ENCODE assay signal across 30 cellular contexts in the genomic region with DNA sequence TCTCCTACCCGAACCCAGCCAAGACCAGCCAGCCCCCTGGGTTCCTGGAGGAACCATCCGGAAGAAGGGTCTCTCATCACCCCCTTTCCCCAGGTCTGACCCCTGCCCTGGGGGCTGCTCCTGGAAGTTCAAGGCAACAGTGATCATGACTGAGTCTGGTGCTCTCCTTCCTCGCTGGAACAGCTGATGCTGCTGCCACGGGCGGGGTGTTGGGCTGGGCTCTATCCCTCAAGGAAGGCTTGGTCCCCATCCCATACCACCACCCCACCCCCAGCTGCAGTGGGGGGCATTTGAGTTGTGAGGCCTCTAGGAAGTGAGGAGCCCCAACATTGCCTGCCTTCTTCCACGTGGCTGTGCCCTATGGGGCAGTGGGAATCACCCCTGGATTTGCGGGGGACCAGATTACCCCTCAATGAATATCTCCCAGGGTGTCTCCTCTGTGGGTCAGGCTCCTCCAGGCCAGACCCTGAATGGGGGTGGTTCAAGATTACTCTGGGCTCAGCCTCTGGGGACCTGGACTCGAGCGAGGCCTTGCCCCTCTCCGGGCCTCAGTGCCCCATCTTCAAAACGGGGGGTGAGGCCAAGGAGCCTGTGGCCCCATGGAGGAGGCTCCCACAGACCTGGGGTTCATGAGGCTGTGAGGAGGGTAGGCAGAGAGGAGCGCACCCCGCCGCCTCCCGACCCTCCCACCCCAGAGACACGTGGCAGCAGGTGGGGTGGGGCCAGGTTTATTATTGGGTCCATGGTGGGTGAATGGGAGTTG. TPM values are rescaled to one million over a fixed set of nuclear protein-coding genes. Genes with fewer than 3 reads are reported as not detected.
"Had no signal": no experiment of that assay in that cellular context is flagged by ENCODE, and none has a peak within 500 bp of the region (broad histone marks: within the 10 kb centered on the region; RNA-seq: fewer than 3 reads in every experiment).

No MANE protein-coding gene starts in this region.

- H3K27ac ChIP-seq: breast epithelium, left lung, lower lobe of right lung, spleen, stomach, tibial artery, VCaP had no signal

- H3K4me3 Mint-ChIP-seq: activated CD4-positive, alpha-beta memory T cell treated with anti-CD3 and anti-CD28 coated beads, Interleukin-2, amount 10 ng/mL, durations not matched to agents 7 days and 5 days; activated CD4-positive, alpha-beta T cell treated with anti-CD3 and anti-CD28 coated beads, Interleukin-2, amount 10 ng/mL, durations not matched to agents 7 days and 5 days; nephron progenitor cell; T-helper 1 cell treated with Interleukin-12 subunit alpha and Interleukin-12 subunit beta and Interleukin-4 antibody, amounts not matched to agents 30 μg/mL and 1 μg/mL, for 36 hours had no signal

- FAIRE-seq: endothelial cell of umbilical vein, TTC549 had no signal

- H3K27me3 Mint-ChIP-seq: activated CD4-positive, alpha-beta memory T cell treated with anti-CD3 and anti-CD28 coated beads, Interleukin-2, amount 10 ng/mL, durations not matched to agents 7 days and 5 days; activated CD4-positive, alpha-beta T cell treated with anti-CD3 and anti-CD28 coated beads, Interleukin-2, amount 10 ng/mL, durations not matched to agents 7 days and 5 days had no signal

- H3K27me3 ChIP-seq: breast epithelium, left lung had no signal

- ATAC-seq: left lung, mucosa of descending colon, right cardiac atrium had no signal

- DNase-seq: activated CD4-positive, alpha-beta memory T cell treated with anti-CD3 and anti-CD28 coated beads, Interleukin-2, amount 10 ng/mL, durations not matched to agents 7 days and 5 days; activated CD4-positive, alpha-beta T cell treated with anti-CD3 and anti-CD28 coated beads for 1 hour; activated CD4-positive, alpha-beta T cell treated with anti-CD3 and anti-CD28 coated beads, Interleukin-2, amount 10 ng/mL, durations not matched to agents 7 days and 5 days; activated gamma-delta T cell treated with Interleukin-2 at 50 U/mL for 16 hours; activated naive CD4-positive, alpha-beta T cell treated with anti-CD3 and anti-CD28 coated beads, Interleukin-2, amount 50 U/mL, for 16 hours; central memory CD4-positive, alpha-beta T cell; foreskin fibroblast; hypothalamus; kidney glomerular epithelial cell; left lung; mesendoderm; mucosa of descending colon; nephron progenitor cell; nucleus accumbens; SK-N-SH; spleen; stomach; SW 1271; T-helper 9 cell had no signal

- H3K4me1 Mint-ChIP-seq: activated CD4-positive, alpha-beta memory T cell treated with anti-CD3 and anti-CD28 coated beads, Interleukin-2, amount 10 ng/mL, durations not matched to agents 7 days and 5 days; activated CD4-positive, alpha-beta T cell treated with anti-CD3 and anti-CD28 coated beads, Interleukin-2, amount 10 ng/mL, durations not matched to agents 7 days and 5 days had no signal

- H3K36me3 ChIP-seq: breast epithelium, left lung, lower lobe of right lung, spleen, stomach, tibial artery had no signal

- H3K9me3 Mint-ChIP-seq: activated CD4-positive, alpha-beta memory T cell treated with anti-CD3 and anti-CD28 coated beads, Interleukin-2, amount 10 ng/mL, durations not matched to agents 7 days and 5 days; activated CD4-positive, alpha-beta T cell treated with anti-CD3 and anti-CD28 coated beads, Interleukin-2, amount 10 ng/mL, durations not matched to agents 7 days and 5 days; nephron progenitor cell; T-helper 1 cell treated with Interleukin-12 subunit alpha and Interleukin-12 subunit beta and Interleukin-4 antibody, amounts not matched to agents 30 μg/mL and 1 μg/mL, for 36 hours had no signal

- H3K4me2 ChIP-seq: SK-N-SH had no signal

- H3K27ac Mint-ChIP-seq: activated CD4-positive, alpha-beta memory T cell treated with anti-CD3 and anti-CD28 coated beads, Interleukin-2, amount 10 ng/mL, durations not matched to agents 7 days and 5 days; activated CD4-positive, alpha-beta T cell treated with anti-CD3 and anti-CD28 coated beads, Interleukin-2, amount 10 ng/mL, durations not matched to agents 7 days and 5 days; nephron progenitor cell; T-helper 1 cell treated with Interleukin-12 subunit alpha and Interleukin-12 subunit beta and Interleukin-4 antibody, amounts not matched to agents 30 μg/mL and 1 μg/mL, for 36 hours had no signal

- H3K4me3 ChIP-seq: breast epithelium, left lung, lower lobe of right lung, mucosa of descending colon, spleen, stomach, tibial artery had no signal

- H3K9ac ChIP-seq: SK-N-SH had no signal

- H3K4me1 ChIP-seq: breast epithelium, left lung, lower lobe of right lung, spleen, tibial artery had no signal

- H3K9me3 ChIP-seq: breast epithelium, left lung, lower lobe of right lung, mucosa of descending colon, SK-N-SH, spleen, stomach, tibial artery had no signal

RNA-seq across cellular contexts. Expression of a gene that starts 2.8 kb away (rescaled TPM):
- total RNA-seq: activated CD4-positive, alpha-beta memory T cell treated with anti-CD3 and anti-CD28 coated beads, Interleukin-2, amount 10 ng/mL, durations not matched to agents 7 days and 5 days; activated CD4-positive, alpha-beta T cell treated with anti-CD3 and anti-CD28 coated beads, Interleukin-2, amount 10 ng/mL, durations not matched to agents 7 days and 5 days; breast epithelium; esophagus mucosa; left lung; lower lobe of right lung; mucosa of descending colon; myocyte; right cardiac atrium; spleen; stomach; ureter had no signal
- polyA plus RNA-seq: endothelial cell of umbilical vein, right cardiac atrium, SK-N-SH, stomach had no signal
